22 cellular contexts compared by ENCODE assay signal in the genomic region with DNA sequence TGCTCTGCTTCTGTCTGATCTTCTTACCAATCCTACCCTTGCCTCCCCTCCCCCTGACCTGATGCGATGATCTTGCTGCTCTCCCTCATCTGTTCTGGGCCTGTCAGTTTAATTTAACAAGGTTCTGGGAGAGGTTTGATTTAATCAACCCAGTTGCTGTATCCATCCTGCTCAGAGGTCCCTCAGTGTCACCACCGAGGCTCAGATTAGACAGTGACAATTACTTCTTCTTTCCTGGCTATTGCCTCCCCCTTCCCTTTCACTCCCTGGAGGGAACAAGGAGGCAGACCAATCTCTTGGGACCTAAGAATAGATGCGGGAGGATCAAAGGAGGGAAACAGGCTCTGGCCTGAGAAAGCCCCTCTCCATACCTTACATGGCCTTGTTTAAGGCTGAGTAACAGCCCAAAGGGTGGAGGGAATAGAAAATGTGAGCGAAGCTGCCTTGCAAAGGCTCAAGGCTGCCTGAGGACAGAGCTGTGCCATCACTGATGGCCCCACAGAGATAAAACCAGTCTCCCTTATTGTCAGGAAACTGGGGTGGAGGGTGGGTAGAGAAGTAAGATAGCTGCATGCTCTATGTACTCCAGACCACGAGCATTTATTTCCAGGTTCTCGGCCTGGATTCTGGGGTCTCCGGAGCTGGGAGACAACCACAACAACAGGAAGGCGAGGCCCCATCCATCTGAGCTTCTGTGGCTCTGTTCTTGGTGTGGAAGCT. TPM values are rescaled to one million over a fixed set of nuclear protein-coding genes. Genes with fewer than 3 reads are reported as not detected.
DNase-seq lines count a peak whose midpoint lies in the region; ATAC-seq and TF ChIP-seq lines count a peak whose summit lies in the region.
"Had no signal": no experiment of that assay in that cellular context is flagged by ENCODE, and none has a peak within 500 bp of the region (broad histone marks: within the 10 kb centered on the region; RNA-seq: fewer than 3 reads in every experiment).

No MANE protein-coding gene starts in this region.

- H3K23ac ChIP-seq in H9 (ENCODE audit: insufficient read length, low read depth, low read length) = no peak overlapping the region

- no peak overlapping the region for H2BK15ac ChIP-seq in H9 (ENCODE audit: low read depth, low read length)

- no peak overlapping the region for H3K9ac ChIP-seq in H9 (ENCODE audit: extremely low read depth, insufficient read length, low read length)
- no peak overlapping the region for H3K9ac ChIP-seq in neural progenitor cell

- H3K36me3 Mint-ChIP-seq in H9 (ENCODE audit: insufficient read depth in 1 of 3, low read depth in 3 of 3) (no peaks in the 10 kb centered on the region; a peak in 1 of 7 replicates), neural progenitor cell (no peaks in the 10 kb centered on the region)
- H3K36me3 Mint-ChIP-seq: naive thymus-derived CD8-positive, alpha-beta T cell; type B pancreatic cell had no signal

- H3K9me3 Mint-ChIP-seq in H9 (no peaks in the 10 kb centered on the region; a peak in 1 of 5 replicates), neural progenitor cell (no peaks in the 10 kb centered on the region)
- H3K9me3 Mint-ChIP-seq: dendritic cell treated with granulocyte-macrophage colony-stimulating factor and Interleukin-4, amounts not matched to agents 40 ng/mL and 50 ng/mL, for 4 days; naive thymus-derived CD8-positive, alpha-beta T cell; type B pancreatic cell had no signal

- ATAC-seq in HG03439 (IDR thresholded peaks at IDR 0.05; ENCODE audit: unreplicated experiment) (no peak), HG03097 (IDR thresholded peaks at IDR 0.05; ENCODE audit: low FRiP score, unreplicated experiment) (no peak)
- ATAC-seq: GM12878; naive thymus-derived CD8-positive, alpha-beta T cell had no signal

- peaks cover 32% of the 10 kb centered on the region for H3F3A ChIP-seq in neural progenitor cell (ENCODE audit: low read depth)

- no peak overlapping the region for H2BK5ac ChIP-seq in H9 (ENCODE audit: insufficient read length, low read length)

- no peak overlapping the region for H2BK12ac ChIP-seq in H9 (ENCODE audit: insufficient read length, low read depth, low read length)

- H2AFZ ChIP-seq in H9 (ENCODE audit: low read length) (no peak overlapping the region), neural progenitor cell (replicated peaks) (no peak overlapping the region)

- no peak overlapping the region for H3K18ac ChIP-seq in H9 (ENCODE audit: insufficient read length, low read depth, low read length)

- H3K4me1 Mint-ChIP-seq in H9 (peaks cover 24 to 29% of the 10 kb centered on the region in 2 experiments), neural progenitor cell (peaks cover 18% of the 10 kb centered on the region)

- H2BK120ac ChIP-seq in H9 (ENCODE audit: low read depth, low read length, poor library complexity, severe bottlenecking) = no peak overlapping the region

- no peak overlapping the region for H3T11ph ChIP-seq in H9 (ENCODE audit: low read length)

- no peak overlapping the region for H3K14ac ChIP-seq in H9 (ENCODE audit: insufficient read depth, low read length)

- H2AK5ac ChIP-seq in H9 (ENCODE audit: insufficient read length, low read length) = no peak overlapping the region

- H3K4me2 ChIP-seq in H9 (ENCODE audit: insufficient read depth, insufficient read length, low read length) (no peak overlapping the region), neural progenitor cell (peak overlapping the region; percentile 66)

- no peak overlapping the region for H3K4me3 ChIP-seq in NB4 (ENCODE audit: low read depth, low read length)
- H3K4me3 ChIP-seq in ectodermal cell (ENCODE audit: insufficient read depth, low read depth, low read length) = no peak overlapping the region
- no peak overlapping the region for H3K4me3 ChIP-seq in neural progenitor cell
- H3K4me3 ChIP-seq: adrenal gland, GM12878, prostate gland, skin epidermis, stomach had no signal

- H3K4me3 Mint-ChIP-seq in H9 (peak overlapping the region in 1 of 2 experiments; percentile 37; a peak in 2 of 5 replicates), neural progenitor cell (peak overlapping the region; percentile 42)
- H3K4me3 Mint-ChIP-seq: dendritic cell treated with granulocyte-macrophage colony-stimulating factor and Interleukin-4, amounts not matched to agents 40 ng/mL and 50 ng/mL, for 4 days; naive thymus-derived CD8-positive, alpha-beta T cell; type B pancreatic cell had no signal

- H3K27me3 ChIP-seq in H9 (ENCODE audit: insufficient read depth, low read length) (no peaks in the 10 kb centered on the region), ectodermal cell (ENCODE audit: control insufficient read depth, insufficient read depth, low read length, poor library complexity, severe bottlenecking) (no peaks in the 10 kb centered on the region), neural progenitor cell (no peaks in the 10 kb centered on the region)
- H3K27me3 ChIP-seq: adrenal gland, stomach had no signal

- DNase-seq in H9 = no peak
- DNase-seq in NB4 (ENCODE audit: low read depth) = peak; percentile 31
- peak; percentile 71 for DNase-seq in neural progenitor cell (ENCODE audit: low spot score)
- no peak for DNase-seq in stimulated activated CD4-positive, alpha-beta T cell treated with anti-CD3 and anti-CD28 coated beads, Interleukin-1b, Interleukin-23, amount 100 ng/mL, for 48 hours
- DNase-seq: activated CD4-positive, alpha-beta T cell treated with anti-CD3 and anti-CD28 coated beads for 4 hours; activated gamma-delta T cell; adrenal gland; foreskin fibroblast; H7; naive thymus-derived CD8-positive, alpha-beta T cell; NCI-H1417; NCI-H510A treated with DMSO at 0.1 percent for 48 hours; stimulated activated CD4-positive, alpha-beta T cell treated with anti-CD3 and anti-CD28 coated beads, Interleukin-2, amount 100 ng/mL, for 48 hours; stomach had no signal

- no peak overlapping the region for H4K8ac ChIP-seq in H9 (replicated peaks; ENCODE audit: insufficient read length, low read depth, low read length)

- no peak overlapping the region for H3K27ac ChIP-seq in H9 (ENCODE audit: insufficient read length, low read depth, low read length)
- H3K27ac ChIP-seq in ectodermal cell (ENCODE audit: insufficient read depth, low read depth, low read length, poor library complexity, severe bottlenecking) = peak overlapping the region; percentile 47
- H3K27ac ChIP-seq in neural progenitor cell = peak overlapping the region; percentile 8
- H3K27ac ChIP-seq: adrenal gland, prostate gland, skin epidermis had no signal

- H3K79me1 ChIP-seq in H9 (ENCODE audit: insufficient read depth, low read depth, low read length, poor library complexity, severe bottlenecking) = no peaks in the 10 kb centered on the region

- H3K56ac ChIP-seq in H9 (ENCODE audit: insufficient read length, low read depth, low read length) = no peak overlapping the region

- H4K5ac ChIP-seq in H9 (ENCODE audit: insufficient read length, low read depth, low read length) = no peak overlapping the region

- H3K23me2 ChIP-seq in H9 (ENCODE audit: insufficient read length, low read depth, low read length, poor library complexity, severe bottlenecking) = no peaks in the 10 kb centered on the region

- no peak overlapping the region for H4K91ac ChIP-seq in H9 (ENCODE audit: insufficient read length, low read depth, low read length)

- TF ChIP-seq CTCF in H9 (conservative IDR thresholded peaks at IDR 0.05) (no peak), NB4 (IDR thresholded peaks at IDR 0.05; ENCODE audit: low read depth, low read length) (no peak), neural progenitor cell (IDR thresholded peaks at IDR 0.05) (no peak)

- H3K79me2 ChIP-seq in H9 (ENCODE audit: insufficient read depth, low read length) (no peaks in the 10 kb centered on the region), neural progenitor cell (ENCODE audit: low read depth) (no peaks in the 10 kb centered on the region)

- H2BK20ac ChIP-seq in H9 (ENCODE audit: low read depth, low read length, poor library complexity, severe bottlenecking) = no peak overlapping the region

- no peak for TF ChIP-seq POLR2A in NB4 (IDR thresholded peaks at IDR 0.05; ENCODE audit: extremely low read depth, insufficient read length)

- H3K4me1 ChIP-seq in H9 (ENCODE audit: insufficient read depth, low read length) (peaks cover 2% of the 10 kb centered on the region), ectodermal cell (ENCODE audit: control insufficient read depth, insufficient read depth, low read length) (peaks cover 14% of the 10 kb centered on the region), neural progenitor cell (peaks cover 32% of the 10 kb centered on the region)
- H3K4me1 ChIP-seq: adrenal gland, prostate gland had no signal

- no peak overlapping the region for H3K4ac ChIP-seq in H9 (ENCODE audit: low read depth, low read length)

- WGBS in H9 (ENCODE audit: extremely low coverage, insufficient read length, low lambda C conversion rate) = no CpG with 5 or more reads among the region's 8 CpGs
- 59 to 63% methylated on average over 8 of the region's 8 CpGs for WGBS in ectodermal cell, 2 experiments

- H3K9me3 ChIP-seq in H9 (ENCODE audit: control insufficient read depth, low read depth, low read length) (no peaks in the 10 kb centered on the region), ectodermal cell (ENCODE audit: control insufficient read depth, low read length) (no peaks in the 10 kb centered on the region), neural progenitor cell (ENCODE audit: low read depth) (no peaks in the 10 kb centered on the region)
- H3K9me3 ChIP-seq: adrenal gland, prostate gland, stomach had no signal

- peak overlapping the region in 2 of 3 experiments; percentile 63 to 82; a peak in 4 of 7 replicates for H3K27ac Mint-ChIP-seq in H9
- peak overlapping the region; percentile 31 for H3K27ac Mint-ChIP-seq in neural progenitor cell
- H3K27ac Mint-ChIP-seq: dendritic cell treated with granulocyte-macrophage colony-stimulating factor and Interleukin-4, amounts not matched to agents 40 ng/mL and 50 ng/mL, for 4 days; type B pancreatic cell had no signal

- H4K20me1 ChIP-seq in H9 (ENCODE audit: control insufficient read depth, insufficient read depth, insufficient read length) (no peaks in the 10 kb centered on the region), neural progenitor cell (ENCODE audit: low read depth) (no peaks in the 10 kb centered on the region)

- H3K27me3 Mint-ChIP-seq in H9 (ENCODE audit: low read depth) = peaks cover 4% of the 10 kb centered on the region
- peaks cover 13% of the 10 kb centered on the region for H3K27me3 Mint-ChIP-seq in neural progenitor cell (ENCODE audit: insufficient read depth, low read depth)

- H3K36me3 ChIP-seq in ectodermal cell (ENCODE audit: control insufficient read depth, insufficient read depth, low read length) (no peaks in the 10 kb centered on the region), neural progenitor cell (no peaks in the 10 kb centered on the region)
- H3K36me3 ChIP-seq: adrenal gland, prostate gland, stomach had no signal

RNA-seq across cellular contexts. Expression of gene DDX20, which starts 6.9 kb away (rescaled TPM):
- 38.0 and 38.3 TPM in 2 replicates for total RNA-seq in H9 (2021)
- polyA plus RNA-seq in ectodermal cell (2013, experiment 1 of 4) = 21.6 TPM
- 24.6 TPM for polyA plus RNA-seq in ectodermal cell (2013, experiment 2 of 4)
- polyA plus RNA-seq in ectodermal cell (2013, experiment 3 of 4) = 20.3 TPM
- polyA plus RNA-seq in ectodermal cell (2013, experiment 4 of 4) = 20.8 TPM
- total RNA-seq in neural progenitor cell (ENCODE audit: low replicate concordance) = 30.4 and 31.9 TPM in 2 replicates

RNA-seq across cellular contexts. Expression of gene INKA2, which starts 9.6 kb away (rescaled TPM):
- total RNA-seq in H9 (2021) = 11.9 and 12.3 TPM in 2 replicates
- polyA plus RNA-seq in ectodermal cell (2013, experiment 1 of 4) = 7.6 TPM
- polyA plus RNA-seq in ectodermal cell (2013, experiment 2 of 4) = 7.1 TPM
- 5.7 TPM for polyA plus RNA-seq in ectodermal cell (2013, experiment 3 of 4)
- polyA plus RNA-seq in ectodermal cell (2013, experiment 4 of 4) = 5.3 TPM
- 2.4 TPM in 1 of 2 replicates, not detected in the other for total RNA-seq in neural progenitor cell (ENCODE audit: low replicate concordance)
- polyA plus RNA-seq: naive thymus-derived CD8-positive, alpha-beta T cell had no signal

Comparison
In these comparisons a context has a peak if more than half of its experiments do, and no peak if none do; other contexts are left out.
1. DNase-seq: peak in NB4 (single experiment) and neural progenitor cell (single experiment); none in H9 (single experiment) and stimulated activated CD4-positive, alpha-beta T cell treated with anti-CD3 and anti-CD28 coated beads, Interleukin-1b, Interleukin-23, amount 100 ng/mL, for 48 hours (single experiment).